In genomic region chr16:87231295-87231694, GRCh38 we compare ENCODE assay signal across 33 cellular contexts.
DNase-seq lines count a peak whose midpoint lies in the region; ATAC-seq and TF ChIP-seq lines count a peak whose summit lies in the region.
"Had no signal": no experiment of that assay in that cellular context is flagged by ENCODE, and none has a peak within 500 bp of the region (broad histone marks: within the 10 kb centered on the region; RNA-seq: fewer than 3 reads in every experiment).

No MANE protein-coding gene starts in this region.

- H3K27ac ChIP-seq in PC-3 (ENCODE audit: low read length), result no peak overlapping the region
- H3K27ac ChIP-seq: 22Rv1; A549; BLaER1; BLaER1 treated with 17β-estradiol and CSF1 and Interleukin-3, amounts not matched to agents 10 nM and 100 nM; C4-2B had no signal

- no peak overlapping the region for H3K9ac ChIP-seq in PC-3 (ENCODE audit: low read length)
- H3K9ac ChIP-seq: BLaER1; BLaER1 treated with 17β-estradiol and CSF1 and Interleukin-3, amounts not matched to agents 10 nM and 100 nM had no signal

- H3K36me3 ChIP-seq in PC-3 (ENCODE audit: low read depth, low read length), result no peaks in the 10 kb centered on the region
- H3K36me3 ChIP-seq: BE2C; BLaER1; BLaER1 treated with 17β-estradiol and CSF1 and Interleukin-3, amounts not matched to agents 10 nM and 100 nM had no signal

- H3K4me3 ChIP-seq in LNCaP clone FGC (ENCODE audit: low read depth, low read length) (no peak overlapping the region), PC-3 (ENCODE audit: low read length) (no peak overlapping the region)
- H3K4me3 ChIP-seq: A549; BLaER1; BLaER1 treated with 17β-estradiol and CSF1 and Interleukin-3, amounts not matched to agents 10 nM and 100 nM had no signal

- no peaks in the 10 kb centered on the region for H3K4me1 ChIP-seq in PC-3 (ENCODE audit: insufficient read depth, low read length)
- H3K4me1 ChIP-seq: A549, BE2C, Caco-2 had no signal

- no peaks in the 10 kb centered on the region for H3K4me1 Mint-ChIP-seq in MCF 10A (ENCODE audit: insufficient read depth, unreplicated experiment)

- H3F3A ChIP-seq in PC-3 (ENCODE audit: low read length, unreplicated experiment), result no peaks in the 10 kb centered on the region

- peak; percentile 60 for ATAC-seq in PC-3
- ATAC-seq: A549; CD8-positive, alpha-beta T cell had no signal

- intact Hi-C loops in MCF 10A (cut with micrococcal nuclease) (no loop called here), PC-3 (cut with micrococcal nuclease) (no loop called here)

- no peaks in the 10 kb centered on the region for H3K36me3 Mint-ChIP-seq in MCF 10A (ENCODE audit: insufficient read depth, unreplicated experiment)
- H3K36me3 Mint-ChIP-seq: CD14-positive monocyte; CD4-positive, alpha-beta memory T cell; CD4-positive, CD25-positive, alpha-beta regulatory T cell; CD8-positive, alpha-beta memory T cell; CD8-positive, alpha-beta T cell had no signal

- TF ChIP-seq CTCF in MCF 10A (IDR thresholded peaks at IDR 0.05; ENCODE audit: unreplicated experiment) (no peak), LNCaP clone FGC (IDR thresholded peaks at IDR 0.05; ENCODE audit: control insufficient read depth, extremely low read depth, insufficient read depth) (no peak), PC-3 (conservative IDR thresholded peaks at IDR 0.05; ENCODE audit: low read depth, low read length) (no peak)

- H3K4me3 Mint-ChIP-seq in MCF 10A (ENCODE audit: unreplicated experiment), result no peak overlapping the region
- H3K4me3 Mint-ChIP-seq: B cell; CD14-positive monocyte; CD4-positive, alpha-beta memory T cell; CD4-positive, alpha-beta T cell; CD4-positive, CD25-positive, alpha-beta regulatory T cell; CD8-positive, alpha-beta memory T cell; CD8-positive, alpha-beta T cell had no signal

- POLR2A ChIA-PET in MCF 10A (lab: Yijun Ruan, JAX) (interaction anchor here (0.6 to 0.7 kb wide), 2 partner anchors 23 to 36 kb away, joined by 3 to 5 read pairs; no protein-coding TSS in a partner anchor), PC-3 (lab: Charles Lee; ENCODE audit: unreplicated experiment) (no interaction called here)

- H3K9me2 ChIP-seq in PC-3 (replicated peaks; ENCODE audit: low read length), result no peaks in the 10 kb centered on the region

- H3K27me3 Mint-ChIP-seq in MCF 10A (ENCODE audit: insufficient read depth, unreplicated experiment), result no peaks in the 10 kb centered on the region

- no peaks in the 10 kb centered on the region for H3K79me2 ChIP-seq in PC-3 (ENCODE audit: low read length)

- in situ Hi-C loops in T47D (cut with HindIII; ENCODE audit: low pct_unique_long_range_greater_than_20kb, low sequenced_read_pairs), result no loop called here

- peak; percentile 36 to 64 for DNase-seq in T47D (ENCODE audit: low read depth in 1 of 2, low spot score in 1 of 2)
- DNase-seq in MCF 10A (ENCODE audit: unreplicated experiment), result no peak
- peak; percentile 34 for DNase-seq in LNCaP clone FGC (ENCODE audit: low read depth)
- DNase-seq in PC-3, result peak; percentile 7
- DNase-seq in NOMO-1 (lab: John Stamatoyannopoulos, UW; ENCODE audit: unreplicated experiment in 2 of 2), result no peak
- DNase-seq in HUDEP-2 (lab: John Stamatoyannopoulos, UW; ENCODE audit: unreplicated experiment in 76 of 76), result no peak
- DNase-seq: 8988T; ACHN; AML-193; BE2C; C1 segment of cervical spinal cord; Caco-2; Calu3; CD4-positive, alpha-beta memory T cell; CD4-positive, alpha-beta T cell; CD4-positive, CD25-positive, alpha-beta regulatory T cell; CD8-positive, alpha-beta memory T cell; CD8-positive, alpha-beta T cell; COR-L47; DMS 273 treated with DMSO at 0.1 percent for 48 hours; DMS153; DMS53; DMS79; DMS79 treated with DMSO at 0.1 percent for 48 hours; DND-41; EL had no signal

- no peak overlapping the region for H3K27ac Mint-ChIP-seq in MCF 10A (ENCODE audit: low read depth, unreplicated experiment)
- H3K27ac Mint-ChIP-seq: B cell; CD14-positive monocyte; CD4-positive, alpha-beta memory T cell; CD4-positive, alpha-beta T cell; CD4-positive, CD25-positive, alpha-beta regulatory T cell; CD8-positive, alpha-beta memory T cell; CD8-positive, alpha-beta T cell had no signal

- H4K20me1 ChIP-seq in PC-3 (ENCODE audit: low read length), result no peaks in the 10 kb centered on the region
- H4K20me1 ChIP-seq: BLaER1 had no signal

- H3K27me3 ChIP-seq in PC-3 (ENCODE audit: low read length), result no peaks in the 10 kb centered on the region
- H3K27me3 ChIP-seq: BLaER1; BLaER1 treated with 17β-estradiol and CSF1 and Interleukin-3, amounts not matched to agents 10 nM and 100 nM had no signal

- H3K9me3 Mint-ChIP-seq in MCF 10A (ENCODE audit: unreplicated experiment), result peaks cover 7% of the 10 kb centered on the region
- H3K9me3 Mint-ChIP-seq: CD4-positive, alpha-beta T cell; CD8-positive, alpha-beta memory T cell; CD8-positive, alpha-beta T cell had no signal

- H2AFZ ChIP-seq in PC-3 (ENCODE audit: low read length), result no peak overlapping the region

- H3K9me3 ChIP-seq in PC-3 (ENCODE audit: low read length), result no peaks in the 10 kb centered on the region
- H3K9me3 ChIP-seq: BLaER1 had no signal

- no TSS peak for BruUV-seq in MCF 10A (replicated peaks; lab: Mats Ljungman, UMichigan)
- BruUV-seq in PC-3 (replicated peaks; lab: Mats Ljungman, UMichigan), result no TSS peak

- no peak overlapping the region for H3K4me2 ChIP-seq in PC-3 (ENCODE audit: low read length)
- H3K4me2 ChIP-seq: A549; BLaER1; BLaER1 treated with 17β-estradiol and CSF1 and Interleukin-3, amounts not matched to agents 10 nM and 100 nM had no signal

- CTCF ChIA-PET in MCF 10A (lab: Yijun Ruan, JAX) (no interaction called here), PC-3 (lab: Charles Lee) (no interaction called here)

Comparison
In these comparisons a context has a peak if more than half of its experiments do, and no peak if none do; other contexts are left out.
1. DNase-seq: peak in T47D (2 of 2), LNCaP clone FGC (single experiment) and PC-3 (single experiment); none in MCF 10A (single experiment), NOMO-1 (0 of 2) and HUDEP-2 (0 of 76).